Comparison of ENCODE assay signal across 16 cellular contexts in genomic region chr3:152458725-152459515, GRCh38.
DNase-seq lines count a peak whose midpoint lies in the region; ATAC-seq, FAIRE-seq and TF ChIP-seq lines count a peak whose summit lies in the region.
"Had no signal": no experiment of that assay in that cellular context is flagged by ENCODE, and none has a peak within 500 bp of the region (broad histone marks: within the 10 kb centered on the region; RNA-seq: fewer than 3 reads in every experiment).

No MANE protein-coding gene starts in this region.

- H3K9ac ChIP-seq in GM23248 (no peak overlapping the region), smooth muscle cell (ENCODE audit: low read depth) (no peak overlapping the region)
- H3K9ac ChIP-seq: BLaER1 treated with 17β-estradiol and CSF1 and Interleukin-3, amounts not matched to agents 10 nM and 100 nM had no signal

- H3K4me1 ChIP-seq in GM23248 (ENCODE audit: insufficient read depth) (peaks cover 26% of the 10 kb centered on the region), left ventricle myocardium inferior (peaks cover 35% of the 10 kb centered on the region), smooth muscle cell (ENCODE audit: low read depth) (peaks cover 10% of the 10 kb centered on the region)
- H3K4me1 ChIP-seq: HAP-1 had no signal

- H3K4me3 ChIP-seq in AG09309 (ENCODE audit: control insufficient read depth, low read depth, low read length) (no peak overlapping the region), GM23248 (no peak overlapping the region), left ventricle myocardium inferior (no peak overlapping the region), smooth muscle cell (no peak overlapping the region)
- H3K4me3 ChIP-seq: BLaER1 treated with 17β-estradiol and CSF1 and Interleukin-3, amounts not matched to agents 10 nM and 100 nM; HAP-1; suprapubic skin had no signal

- H3K36me3 Mint-ChIP-seq in activated T-helper 1 cell treated with anti-CD3 and anti-CD28 coated beads, Interleukin-12 subunit alpha, Interleukin-12 subunit beta, Interleukin-2, Interleukin-4 antibody, amounts not matched to agents 30 ng/mL and 10 ng/mL and 1 ng/mL, durations not matched to agents 14 hours and 24 hours and 36 hours (ENCODE audit: low read depth), result peaks cover 30% of the 10 kb centered on the region

- no peak for ATAC-seq in HG02571 (IDR thresholded peaks at IDR 0.05; ENCODE audit: unreplicated experiment)

- WGBS in GM23248 (ENCODE audit: low coverage in 1 of 2, low lambda C conversion rate in 2 of 2, missing lambda C conversion rate in 2 of 2), 2 experiments, result 78 to 83% methylated on average over 5 of the region's 5 CpGs
- WGBS in smooth muscle cell (ENCODE audit: low lambda C conversion rate), result 85% methylated on average over 5 of the region's 5 CpGs

- no peak overlapping the region for H3K4me2 ChIP-seq in GM23248 (ENCODE audit: unreplicated experiment)
- H3K4me2 ChIP-seq in smooth muscle cell, result no peak overlapping the region
- H3K4me2 ChIP-seq: BLaER1 treated with 17β-estradiol and CSF1 and Interleukin-3, amounts not matched to agents 10 nM and 100 nM had no signal

- H3K79me2 ChIP-seq in GM23248 (ENCODE audit: insufficient read depth) (peaks cover 52% of the 10 kb centered on the region), smooth muscle cell (ENCODE audit: low read depth) (no peaks in the 10 kb centered on the region)

- intact Hi-C loops in activated T-helper 1 cell treated with anti-CD3 and anti-CD28 coated beads, Interleukin-12 subunit alpha, Interleukin-12 subunit beta, Interleukin-2, Interleukin-4 antibody, amounts not matched to agents 30 ng/mL and 10 ng/mL and 1 ng/mL, durations not matched to agents 14 hours and 24 hours and 36 hours (cut with micrococcal nuclease), result no loop called here
- intact Hi-C loops in left ventricle myocardium inferior (cut with micrococcal nuclease), result no loop called here

- H2AFZ ChIP-seq in GM23248 (no peak overlapping the region), smooth muscle cell (ENCODE audit: low read depth) (no peak overlapping the region)

- peak; percentile 37 for FAIRE-seq in frontal cortex (lab: Jason Lieb, UNC)
- FAIRE-seq: GM18507 had no signal

- peak; percentile 44 for DNase-seq in AG09309 (ENCODE audit: low read depth)
- DNase-seq in GM23248, result peak; percentile 23
- DNase-seq in activated T-helper 1 cell treated with anti-CD3 and anti-CD28 coated beads, Interleukin-12 subunit alpha, Interleukin-12 subunit beta, Interleukin-2, Interleukin-4 antibody, amounts not matched to agents 30 ng/mL and 10 ng/mL and 1 ng/mL, durations not matched to agents 14 hours and 24 hours and 36 hours (ENCODE audit: low spot score), result no peak
- DNase-seq in frontal cortex (ENCODE audit: low spot score in 2 of 2), result no peak
- DNase-seq in left ventricle myocardium inferior, result no peak
- DNase-seq in NCI-H187 (lab: John Stamatoyannopoulos, UW), result no peak
- DNase-seq in smooth muscle cell (lab: John Stamatoyannopoulos, UW; ENCODE audit: unreplicated experiment), result no peak
- DNase-seq: endodermal cell, glutamatergic neuron, NCI-H2227 treated with DMSO at 0.1 percent for 48 hours had no signal

- H3K36me3 ChIP-seq in GM23248 (ENCODE audit: low read depth) (peaks cover 60% of the 10 kb centered on the region), left ventricle myocardium inferior (peaks cover 65% of the 10 kb centered on the region), smooth muscle cell (ENCODE audit: low read depth) (peaks cover 6% of the 10 kb centered on the region)

- H3K27ac Mint-ChIP-seq in activated T-helper 1 cell treated with anti-CD3 and anti-CD28 coated beads, Interleukin-12 subunit alpha, Interleukin-12 subunit beta, Interleukin-2, Interleukin-4 antibody, amounts not matched to agents 30 ng/mL and 10 ng/mL and 1 ng/mL, durations not matched to agents 14 hours and 24 hours and 36 hours, result peak overlapping the region; percentile 24
- H3K27ac Mint-ChIP-seq: endodermal cell had no signal

- H3F3A ChIP-seq in GM23248 (ENCODE audit: insufficient read depth), result peaks cover 20% of the 10 kb centered on the region; the same call in 1 of the 2 replicates
- H3F3A ChIP-seq in smooth muscle cell (ENCODE audit: low read depth), result no peaks in the 10 kb centered on the region

- no peak for TF ChIP-seq CTCF in AG09309 (IDR thresholded peaks at IDR 0.05; ENCODE audit: control insufficient read depth, insufficient read depth, low read depth, low read length, missing control alignments)
- TF ChIP-seq CTCF in left ventricle myocardium inferior (IDR thresholded peaks at IDR 0.05; ENCODE audit: borderline replicate concordance), result no peak
- no peak for TF ChIP-seq CTCF in smooth muscle cell (IDR thresholded peaks at IDR 0.05; ENCODE audit: borderline replicate concordance, insufficient read depth, poor library complexity, severe bottlenecking)

- no peaks in the 10 kb centered on the region for H3K9me3 Mint-ChIP-seq in activated T-helper 1 cell treated with anti-CD3 and anti-CD28 coated beads, Interleukin-12 subunit alpha, Interleukin-12 subunit beta, Interleukin-2, Interleukin-4 antibody, amounts not matched to agents 30 ng/mL and 10 ng/mL and 1 ng/mL, durations not matched to agents 14 hours and 24 hours and 36 hours
- H3K9me3 Mint-ChIP-seq: brain, endodermal cell had no signal

- no peak overlapping the region for H3K27ac ChIP-seq in GM23248
- no peak overlapping the region for H3K27ac ChIP-seq in left ventricle myocardium inferior (replicated peaks)
- no peak overlapping the region for H3K27ac ChIP-seq in smooth muscle cell (ENCODE audit: low read depth)
- H3K27ac ChIP-seq: BLaER1 treated with 17β-estradiol and CSF1 and Interleukin-3, amounts not matched to agents 10 nM and 100 nM; suprapubic skin had no signal

- no peaks in the 10 kb centered on the region for H4K20me1 ChIP-seq in GM23248 (ENCODE audit: insufficient read depth)
- no peaks in the 10 kb centered on the region for H4K20me1 ChIP-seq in smooth muscle cell (ENCODE audit: low read depth)

- no peak overlapping the region for H3K4me3 Mint-ChIP-seq in activated T-helper 1 cell treated with anti-CD3 and anti-CD28 coated beads, Interleukin-12 subunit alpha, Interleukin-12 subunit beta, Interleukin-2, Interleukin-4 antibody, amounts not matched to agents 30 ng/mL and 10 ng/mL and 1 ng/mL, durations not matched to agents 14 hours and 24 hours and 36 hours
- H3K4me3 Mint-ChIP-seq: endodermal cell had no signal

- no peaks in the 10 kb centered on the region for H3K27me3 ChIP-seq in GM23248 (replicated peaks; ENCODE audit: insufficient read depth)
- no peaks in the 10 kb centered on the region for H3K27me3 ChIP-seq in left ventricle myocardium inferior (ENCODE audit: low read depth)
- H3K27me3 ChIP-seq in smooth muscle cell (ENCODE audit: low read depth), result no peaks in the 10 kb centered on the region
- H3K27me3 ChIP-seq: BLaER1 treated with 17β-estradiol and CSF1 and Interleukin-3, amounts not matched to agents 10 nM and 100 nM; suprapubic skin had no signal

- H3K4me1 Mint-ChIP-seq in activated T-helper 1 cell treated with anti-CD3 and anti-CD28 coated beads, Interleukin-12 subunit alpha, Interleukin-12 subunit beta, Interleukin-2, Interleukin-4 antibody, amounts not matched to agents 30 ng/mL and 10 ng/mL and 1 ng/mL, durations not matched to agents 14 hours and 24 hours and 36 hours (ENCODE audit: low read depth), result peaks cover 24% of the 10 kb centered on the region

- no peaks in the 10 kb centered on the region for H3K9me2 ChIP-seq in GM23248 (ENCODE audit: insufficient read depth)

- H3K27me3 Mint-ChIP-seq in activated T-helper 1 cell treated with anti-CD3 and anti-CD28 coated beads, Interleukin-12 subunit alpha, Interleukin-12 subunit beta, Interleukin-2, Interleukin-4 antibody, amounts not matched to agents 30 ng/mL and 10 ng/mL and 1 ng/mL, durations not matched to agents 14 hours and 24 hours and 36 hours (ENCODE audit: insufficient read depth), result no peaks in the 10 kb centered on the region
- H3K27me3 Mint-ChIP-seq: brain had no signal

- in situ Hi-C loops in GM23248 (cut with MboI), result no loop called here

- H3K9me3 ChIP-seq in GM23248 (ENCODE audit: low read depth) (no peaks in the 10 kb centered on the region), left ventricle myocardium inferior (replicated peaks) (no peaks in the 10 kb centered on the region), smooth muscle cell (replicated peaks; ENCODE audit: low read depth) (no peaks in the 10 kb centered on the region)
- H3K9me3 ChIP-seq: BLaER1 treated with 17β-estradiol and CSF1 and Interleukin-3, amounts not matched to agents 10 nM and 100 nM; HAP-1; suprapubic skin had no signal

Comparison
In these comparisons a context has a peak if more than half of its experiments do, and no peak if none do; other contexts are left out.
1. DNase-seq: peak in AG09309 (single experiment) and GM23248 (single experiment); none in activated T-helper 1 cell treated with anti-CD3 and anti-CD28 coated beads, Interleukin-12 subunit alpha, Interleukin-12 subunit beta, Interleukin-2, Interleukin-4 antibody, amounts not matched to agents 30 ng/mL and 10 ng/mL and 1 ng/mL, durations not matched to agents 14 hours and 24 hours and 36 hours (single experiment), frontal cortex (0 of 2), left ventricle myocardium inferior (single experiment), NCI-H187 (0 of 2) and smooth muscle cell (single experiment).